11 cellular contexts compared by ENCODE assay signal in genomic region chr6:24932832-24933231, GRCh38. TPM values are rescaled to one million over a fixed set of nuclear protein-coding genes. Genes with fewer than 3 reads are reported as not detected.
DNase-seq lines count a peak whose midpoint lies in the region; ATAC-seq and TF ChIP-seq lines count a peak whose summit lies in the region.
"Had no signal": no experiment of that assay in that cellular context is flagged by ENCODE, and none has a peak within 500 bp of the region (broad histone marks: within the 10 kb centered on the region; RNA-seq: fewer than 3 reads in every experiment).

No MANE protein-coding gene starts in this region.

- H3K4me1 Mint-ChIP-seq in activated T-cell treated with anti-CD3 and anti-CD28 coated beads, Interleukin-2, amount 50 U/mL, for 4 hours (ENCODE audit: low read depth): peaks cover 93% of the 10 kb centered on the region
- peaks cover 93% of the 10 kb centered on the region for H3K4me1 Mint-ChIP-seq in activated naive CD8-positive, alpha-beta T cell (ENCODE audit: low read depth)
- peaks cover 61% of the 10 kb centered on the region for H3K4me1 Mint-ChIP-seq in stimulated activated naive CD8-positive, alpha-beta T cell treated with anti-CD3 and anti-CD28 coated beads, Interleukin-15, amount 100 ng/mL, for 72 hours
- H3K4me1 Mint-ChIP-seq in endothelial cell (ENCODE audit: unreplicated experiment): peaks cover 18% of the 10 kb centered on the region

- DNase-seq in activated T-cell treated with anti-CD3 and anti-CD28 coated beads, Interleukin-2, amount 50 U/mL, for 4 hours: no peak
- DNase-seq in activated T-cell treated with anti-CD3 and anti-CD28 coated beads, Interleukin-2, amount 50 U/mL, for 48 hours: no peak
- no peak for DNase-seq in stimulated activated naive CD8-positive, alpha-beta T cell treated with anti-CD3 and anti-CD28 coated beads, Interleukin-15, amount 100 ng/mL, for 72 hours
- DNase-seq in cerebellar cortex (ENCODE audit: low spot score) (no peak), endothelial cell (ENCODE audit: low spot score) (no peak)
- DNase-seq: activated CD4-positive, alpha-beta T cell treated with anti-CD3 and anti-CD28 coated beads, Interleukin-2, amount 50 U/mL, for 4 hours; glutamatergic neuron; stimulated activated CD4-positive, alpha-beta T cell treated with anti-CD3 and anti-CD28 coated beads, Interleukin-2, amount 100 ng/mL, for 24 hours had no signal

- no peaks in the 10 kb centered on the region for H3K27me3 Mint-ChIP-seq in activated T-cell treated with anti-CD3 and anti-CD28 coated beads, Interleukin-2, amount 50 U/mL, for 4 hours (ENCODE audit: low read depth)
- H3K27me3 Mint-ChIP-seq in activated naive CD8-positive, alpha-beta T cell: no peaks in the 10 kb centered on the region
- no peaks in the 10 kb centered on the region for H3K27me3 Mint-ChIP-seq in stimulated activated naive CD8-positive, alpha-beta T cell treated with anti-CD3 and anti-CD28 coated beads, Interleukin-15, amount 100 ng/mL, for 72 hours
- H3K27me3 Mint-ChIP-seq in endothelial cell (ENCODE audit: unreplicated experiment): peaks cover 2% of the 10 kb centered on the region

- no peak for TF ChIP-seq CTCF in endothelial cell (IDR thresholded peaks at IDR 0.05; ENCODE audit: unreplicated experiment)

- peak; percentile 43 to 51 for ATAC-seq in activated T-cell treated with anti-CD3 and anti-CD28 coated beads, Interleukin-2, amount 50 U/mL, for 4 hours
- ATAC-seq in HG03103 (IDR thresholded peaks at IDR 0.05; ENCODE audit: low read depth, unreplicated experiment): peak; percentile 23
- ATAC-seq in stimulated activated naive CD8-positive, alpha-beta T cell treated with anti-CD3 and anti-CD28 coated beads, Interleukin-15, amount 100 ng/mL, for 72 hours: peak; percentile 52
- no peak for ATAC-seq in GM19397 (IDR thresholded peaks at IDR 0.05; ENCODE audit: unreplicated experiment)

- H3K4me3 Mint-ChIP-seq in activated T-cell treated with anti-CD3 and anti-CD28 coated beads, Interleukin-2, amount 50 U/mL, for 4 hours: peak overlapping the region; percentile 94
- H3K4me3 Mint-ChIP-seq in activated naive CD8-positive, alpha-beta T cell: peak overlapping the region; percentile 97
- H3K4me3 Mint-ChIP-seq in stimulated activated naive CD8-positive, alpha-beta T cell treated with anti-CD3 and anti-CD28 coated beads, Interleukin-15, amount 100 ng/mL, for 72 hours: peak overlapping the region; percentile 86 to 91
- H3K4me3 Mint-ChIP-seq in endothelial cell (ENCODE audit: unreplicated experiment): no peak overlapping the region

- H3K27ac Mint-ChIP-seq in activated naive CD8-positive, alpha-beta T cell: peak overlapping the region; percentile 93
- H3K27ac Mint-ChIP-seq in stimulated activated naive CD8-positive, alpha-beta T cell treated with anti-CD3 and anti-CD28 coated beads, Interleukin-15, amount 100 ng/mL, for 72 hours: peak overlapping the region; percentile 14 to 98
- no peak overlapping the region for H3K27ac Mint-ChIP-seq in endothelial cell (ENCODE audit: unreplicated experiment)

- H3K36me3 Mint-ChIP-seq in activated T-cell treated with anti-CD3 and anti-CD28 coated beads, Interleukin-2, amount 50 U/mL, for 4 hours (ENCODE audit: insufficient read depth): peaks cover 2% of the 10 kb centered on the region
- no peaks in the 10 kb centered on the region for H3K36me3 Mint-ChIP-seq in activated naive CD8-positive, alpha-beta T cell
- no peaks in the 10 kb centered on the region for H3K36me3 Mint-ChIP-seq in endothelial cell (ENCODE audit: low read depth, unreplicated experiment)

- no peaks in the 10 kb centered on the region for H3K9me3 Mint-ChIP-seq in activated T-cell treated with anti-CD3 and anti-CD28 coated beads, Interleukin-2, amount 50 U/mL, for 4 hours
- no peaks in the 10 kb centered on the region for H3K9me3 Mint-ChIP-seq in activated naive CD8-positive, alpha-beta T cell (ENCODE audit: low read depth)
- peaks cover 0 to under 1% of the 10 kb centered on the region in 2 donors for H3K9me3 Mint-ChIP-seq in stimulated activated naive CD8-positive, alpha-beta T cell treated with anti-CD3 and anti-CD28 coated beads, Interleukin-15, amount 100 ng/mL, for 72 hours
- no peaks in the 10 kb centered on the region for H3K9me3 Mint-ChIP-seq in endothelial cell (ENCODE audit: unreplicated experiment)

RNA-seq across cellular contexts. Expression of gene RIPOR2, which starts 2.9 kb away (rescaled TPM):
- 10 to 100 TPM; 14.7 to 17.4 (median 16.8) TPM for total RNA-seq in activated T-cell treated with anti-CD3 and anti-CD28 coated beads, Interleukin-2, amount 50 U/mL, for 4 hours
- total RNA-seq in endothelial cell (ENCODE audit: unreplicated experiment): 1.1 TPM
